ENCODE assay signal across 2 cellular contexts in genomic region chr5:168324864-168325615, GRCh38.
TF ChIP-seq lines count a peak whose summit lies in the region.

No MANE protein-coding gene starts in this region.

TF ChIP-seq in A549, 52 proteins besides CTCF, POLR2A, EP300 and RAD21 (continued from another document):
- peak in 1 of 2 experiments; percentile 56; a peak in 1 of 5 replicates for TF ChIP-seq JUN (IDR thresholded peaks at IDR 0.05)
- peak; percentile 96 for TF ChIP-seq MAFK (IDR thresholded peaks at IDR 0.05; ENCODE audit: partially characterized antibody)
- 0 out of 2 replicates have a peak, but pooled peaks have one; percentile 49 for TF ChIP-seq EHF (CRISPR knock-in tag; IDR thresholded peaks at IDR 0.05)
- TF ChIP-seq CEBPB (IDR thresholded peaks at IDR 0.05), result peak in 1 of 2 experiments; percentile 76; a peak in 3 of 4 replicates
- TF ChIP-seq USF2 (IDR thresholded peaks at IDR 0.05), result 0 out of 2 replicates have a peak, but pooled peaks have one; percentile 9
- peak; percentile 43; the same call in 1 of the 2 replicates for TF ChIP-seq GATA3 (IDR thresholded peaks at IDR 0.05; ENCODE audit: borderline replicate concordance)
- no peak for TF ChIP-seq CBX2 (IDR thresholded peaks at IDR 0.05; ENCODE audit: borderline replicate concordance, low read depth)
- TF ChIP-seq ESRRA (IDR thresholded peaks at IDR 0.05; ENCODE audit: borderline replicate concordance, low read length), result no peak
- TF ChIP-seq PBX3 (IDR thresholded peaks at IDR 0.05), result 0 out of 2 replicates have a peak, but pooled peaks have one; percentile 29
- peak; percentile 45; the same call in 1 of the 2 replicates for TF ChIP-seq FOSL2 (IDR thresholded peaks at IDR 0.05)
- peak; percentile 77 for TF ChIP-seq FOSL2 (CRISPR knock-in tag; IDR thresholded peaks at IDR 0.05)
- TF ChIP-seq HOXB13 (CRISPR knock-in tag; IDR thresholded peaks at IDR 0.05; ENCODE audit: low read depth), result peak; percentile 63; the same call in 1 of the 2 replicates
- TF ChIP-seq FOSB (CRISPR knock-in tag; IDR thresholded peaks at IDR 0.05), result no peak
- no peak for TF ChIP-seq CHD2 (IDR thresholded peaks at IDR 0.05; ENCODE audit: low read length, partially characterized antibody)
- no peak for TF ChIP-seq TP53 (CRISPR knock-in tag; IDR thresholded peaks at IDR 0.05)

TF ChIP-seq in HepG2, 621 proteins besides CTCF, POLR2A, EP300 and RAD21 (continued from another document):
- TF ChIP-seq ZNF562 (CRISPR knock-in tag; IDR thresholded peaks at IDR 0.05; ENCODE audit: borderline replicate concordance), result no peak
